In the genomic region with DNA sequence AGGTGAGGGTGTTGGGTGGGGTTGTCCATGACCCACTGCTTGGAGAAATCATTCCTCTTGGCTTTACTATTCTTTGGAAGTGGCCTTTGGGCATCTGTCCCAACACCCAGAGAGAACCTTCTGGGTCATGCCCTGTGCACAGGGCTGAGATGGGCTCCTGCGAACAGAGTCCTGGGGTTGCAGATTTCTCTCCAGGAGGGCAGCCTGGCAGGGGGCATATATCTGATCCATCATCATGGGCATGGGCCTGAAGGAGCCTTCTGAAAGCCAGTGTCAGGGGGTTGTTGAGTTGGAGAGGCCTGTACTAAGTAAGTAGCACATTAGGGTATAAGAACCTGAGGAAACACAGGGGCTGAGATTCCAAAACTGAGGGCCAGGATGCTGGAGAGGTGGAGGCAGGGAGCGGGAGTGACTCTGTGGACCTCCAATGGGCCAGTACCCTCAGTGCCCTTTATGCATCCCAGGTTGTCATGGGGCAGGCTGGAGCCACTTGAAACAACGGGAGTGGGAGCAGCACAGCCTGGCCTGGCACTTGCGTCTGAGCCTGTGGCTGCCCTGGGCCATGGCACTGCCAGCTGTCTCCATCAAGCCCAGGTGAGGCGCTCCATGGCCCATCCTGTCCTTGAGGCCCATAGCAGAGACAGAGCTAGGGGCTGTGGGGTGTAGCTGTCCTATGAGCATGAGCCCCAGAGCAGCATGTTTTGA, we compare ENCODE assay signal across 17 cellular contexts.
"Had no signal": no experiment of that assay in that cellular context is flagged by ENCODE, and none has a peak within 500 bp of the region (broad histone marks: within the 10 kb centered on the region; RNA-seq: fewer than 3 reads in every experiment).

No MANE protein-coding gene starts in this region.

- H3K4me1 ChIP-seq: breast epithelium, esophagus squamous epithelium, heart right ventricle, tibial nerve, vagina had no signal

- H3K9me3 ChIP-seq: breast epithelium, esophagus squamous epithelium, heart right ventricle, ovary, tibial nerve, vagina had no signal

- H3K27ac ChIP-seq: breast epithelium, esophagus squamous epithelium, heart right ventricle, ovary, tibial nerve, vagina had no signal

- H3K4me3 ChIP-seq: breast epithelium, esophagus squamous epithelium, heart right ventricle, ovary, tibial nerve, vagina had no signal

- ATAC-seq: effector memory CD8-positive, alpha-beta T cell; heart right ventricle; naive thymus-derived CD8-positive, alpha-beta T cell had no signal

- H3K36me3 ChIP-seq: breast epithelium, esophagus squamous epithelium, heart right ventricle, ovary, tibial nerve, vagina had no signal

- H3K27me3 ChIP-seq: breast epithelium, esophagus squamous epithelium, heart right ventricle, ovary, tibial nerve, vagina had no signal

- DNase-seq: activated CD4-positive, alpha-beta T cell treated with anti-CD3 and anti-CD28 coated beads, Interleukin-2, amount 50 U/mL, for 1 hour; activated CD4-positive, CD25-positive, alpha-beta regulatory T cell treated with anti-CD3 and anti-CD28 coated beads, Interleukin-2, amount 50 U/mL, for 72 hours; activated CD8-positive, alpha-beta memory T cell treated with anti-CD3 and anti-CD28 coated beads, Interleukin-2, amount 50 U/mL, for 48 hours; activated naive CD4-positive, alpha-beta T cell; cerebellar nuclear complex; effector memory CD8-positive, alpha-beta T cell; esophagus squamous epithelium; heart right ventricle; immature natural killer cell; mesendoderm; stimulated activated CD4-positive, alpha-beta T cell treated with anti-CD3 and anti-CD28 coated beads, Interleukin-2, amount 100 ng/mL, for 24 hours; stimulated activated naive CD4-positive, alpha-beta T cell treated with Interleukin-2 at 50 U/mL for 16 hours had no signal
